24 cellular contexts compared by ENCODE assay signal in genomic region chr12:52253391-52254179, GRCh38. TPM values are rescaled to one million over a fixed set of nuclear protein-coding genes. Genes with fewer than 3 reads are reported as not detected.
"Had no signal": no experiment of that assay in that cellular context is flagged by ENCODE, and none has a peak within 500 bp of the region (broad histone marks: within the 10 kb centered on the region; RNA-seq: fewer than 3 reads in every experiment).

No MANE protein-coding gene starts in this region.

- H3K27ac Mint-ChIP-seq: activated T-helper 2 cell treated with anti-CD3 and anti-CD28 coated beads, Interferon-gamma antibody, Interleukin-2, Interleukin-4, amounts not matched to agents 10 μg/mL and 5 μg/mL and 100 μg/mL, durations not matched to agents 14 hours and 24 hours and 36 hours; stimulated activated naive CD8-positive, alpha-beta T cell treated with anti-CD3 and anti-CD28 coated beads, Interleukin-15, Interleukin-2, amounts not matched to agents 100 ng/mL and 50 ng/mL, for 24 hours had no signal

- DNase-seq: activated CD4-positive, alpha-beta T cell treated with anti-CD3 and anti-CD28 coated beads, Interleukin-2, amount 50 U/mL, for 1 hour; activated CD4-positive, CD25-positive, alpha-beta regulatory T cell; activated CD8-positive, alpha-beta memory T cell treated with anti-CD3 and anti-CD28 coated beads, Interleukin-2, amount 10 ng/mL, durations not matched to agents 7 days and 5 days; activated naive CD4-positive, alpha-beta T cell treated with Interleukin-2 at 50 U/mL for 16 hours; brain microvascular endothelial cell; cortex of kidney; effector CD4-positive, alpha-beta T cell; stimulated activated CD4-positive, alpha-beta T cell treated with anti-CD3 and anti-CD28 coated beads, Interleukin-15, amount 100 ng/mL, for 24 hours; stimulated activated CD4-positive, alpha-beta T cell treated with anti-CD3 and anti-CD28 coated beads, Interleukin-2, amount 100 ng/mL, for 48 hours; SW 1271; T1000; uterus had no signal

- ATAC-seq: activated CD8-positive, alpha-beta memory T cell treated with anti-CD3 and anti-CD28 coated beads, Interleukin-2, amount 10 ng/mL, durations not matched to agents 7 days and 5 days; esophagus mucosa; gastrocnemius medialis; left lobe of liver had no signal

- H3K27ac ChIP-seq: brain microvascular endothelial cell, gastrocnemius medialis, prostate gland, right atrium auricular region, skin epidermis, tibial nerve, uterus had no signal

- H3K4me1 ChIP-seq: prostate gland had no signal

- H3K4me3 Mint-ChIP-seq: activated CD8-positive, alpha-beta memory T cell treated with anti-CD3 and anti-CD28 coated beads, Interleukin-2, amount 10 ng/mL, durations not matched to agents 7 days and 5 days; stimulated activated naive CD8-positive, alpha-beta T cell treated with anti-CD3 and anti-CD28 coated beads, Interleukin-15, Interleukin-2, amounts not matched to agents 100 ng/mL and 50 ng/mL, for 24 hours had no signal

- H3K9me3 ChIP-seq: gastrocnemius medialis, prostate gland, right atrium auricular region, tibial nerve, uterus had no signal

- H3K9me3 Mint-ChIP-seq: activated T-helper 2 cell treated with anti-CD3 and anti-CD28 coated beads, Interferon-gamma antibody, Interleukin-2, Interleukin-4, amounts not matched to agents 10 μg/mL and 5 μg/mL and 100 μg/mL, durations not matched to agents 14 hours and 24 hours and 36 hours; stimulated activated naive CD8-positive, alpha-beta T cell treated with anti-CD3 and anti-CD28 coated beads, Interleukin-15, Interleukin-2, amounts not matched to agents 100 ng/mL and 50 ng/mL, for 24 hours had no signal

- FAIRE-seq: keratinocyte had no signal

- H3K36me3 ChIP-seq: brain microvascular endothelial cell, gastrocnemius medialis, prostate gland, right atrium auricular region, tibial nerve, uterus had no signal

- H3K4me3 ChIP-seq: gastrocnemius medialis, prostate gland, right atrium auricular region, skin epidermis, tibial nerve, uterus had no signal

RNA-seq across cellular contexts. Expression of gene KRT7, which starts 20.5 kb away (rescaled TPM):
- total RNA-seq: mononuclear cell had no signal

RNA-seq across cellular contexts. Expression of gene KRT86, which starts 20.9 kb away (rescaled TPM):
- total RNA-seq: esophagus mucosa, left lobe of liver, right atrium auricular region, tibial nerve had no signal

RNA-seq across cellular contexts. Expression of gene KRT81, which starts 37.7 kb away (rescaled TPM):
- total RNA-seq: activated T-helper 2 cell treated with anti-CD3 and anti-CD28 coated beads, Interferon-gamma antibody, Interleukin-2, Interleukin-4, amounts not matched to agents 10 μg/mL and 5 μg/mL and 100 μg/mL, durations not matched to agents 14 hours and 24 hours and 36 hours; esophagus mucosa; gastrocnemius medialis; mononuclear cell; osteoblast; right atrium auricular region; tibial nerve; uterus had no signal
